In the genomic region with DNA sequence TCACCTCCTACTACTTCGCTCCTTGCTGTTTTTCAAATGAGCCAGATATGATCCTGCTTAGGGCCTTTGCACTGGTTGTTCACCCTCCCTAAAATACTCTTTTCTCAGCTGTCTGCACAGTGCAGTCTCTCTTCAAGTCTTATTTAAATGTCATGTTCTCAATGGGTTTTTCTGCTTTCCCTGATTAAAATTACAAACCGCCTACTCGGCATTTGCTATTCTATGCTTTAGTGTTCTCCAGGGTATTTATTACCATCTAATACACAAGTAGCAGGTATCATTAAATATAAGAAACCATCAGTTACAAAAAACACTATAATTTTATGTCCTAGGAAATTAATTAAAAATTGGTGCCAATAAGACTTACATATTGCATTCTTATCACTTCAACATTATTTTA, we compare ENCODE assay signal across 8 cellular contexts.
"Had no signal": no experiment of that assay in that cellular context is flagged by ENCODE, and none has a peak within 500 bp of the region (broad histone marks: within the 10 kb centered on the region; RNA-seq: fewer than 3 reads in every experiment).

No MANE protein-coding gene starts in this region.

- H3K27ac ChIP-seq: HL-60, KMS-11 had no signal

- H3K4me2 ChIP-seq: KMS-11 had no signal

- DNase-seq: Karpas-422, Kasumi-1, KBM-7, KG1 had no signal

- H3K9ac ChIP-seq: KMS-11 had no signal

- ATAC-seq: K562 had no signal

- H3K4me3 ChIP-seq: K562 had no signal

- FAIRE-seq: HTR-8/SVneo, K562 had no signal
